Comparison of ENCODE assay signal across 10 cellular contexts in the genomic region with DNA sequence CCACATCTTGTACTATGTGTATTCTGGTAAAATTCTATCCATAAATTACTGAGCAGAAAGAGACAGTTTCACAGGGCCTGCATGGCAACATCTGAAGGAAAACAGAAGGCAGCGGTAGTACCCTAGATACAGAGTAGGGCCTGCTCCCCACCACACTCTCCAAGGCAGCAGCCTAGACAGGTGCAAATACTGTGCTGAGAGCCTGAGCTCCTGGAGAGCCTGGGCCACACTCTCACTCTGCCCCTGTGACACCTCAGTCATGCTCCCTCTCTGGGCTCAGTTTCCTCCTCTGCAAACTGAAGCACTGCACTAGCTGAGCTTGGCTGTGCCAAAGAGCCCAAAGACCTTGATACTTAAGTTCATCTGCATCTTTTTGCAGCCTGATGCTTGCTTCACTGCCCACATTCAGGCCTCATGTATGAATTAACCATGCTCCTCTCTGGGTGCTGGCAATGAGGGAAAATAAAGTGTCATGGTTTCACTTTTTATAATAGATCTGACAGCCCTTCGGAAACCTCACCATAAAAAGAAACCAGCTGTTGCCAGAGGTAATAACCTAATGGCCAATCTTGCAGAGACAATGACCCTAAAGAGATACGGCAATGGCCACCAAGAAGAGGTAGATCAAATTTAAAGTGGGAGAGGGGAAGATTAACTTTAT.
DNase-seq lines count a peak whose midpoint lies in the region; ATAC-seq lines count a peak whose summit lies in the region.
"Had no signal": no experiment of that assay in that cellular context is flagged by ENCODE, and none has a peak within 500 bp of the region (broad histone marks: within the 10 kb centered on the region; RNA-seq: fewer than 3 reads in every experiment).

No MANE protein-coding gene starts in this region.

- no peak for DNase-seq in NCI-H1694 treated with DMSO at 0.1 percent for 48 hours (lab: John Stamatoyannopoulos, UW)
- DNase-seq in NCI-H2029 (lab: John Stamatoyannopoulos, UW) = no peak
- no peak for DNase-seq in retina
- no peak for DNase-seq in stimulated activated naive CD4-positive, alpha-beta T cell (lab: John Stamatoyannopoulos, UW)
- DNase-seq: left cardiac atrium, SHP77 had no signal

- peak; percentile 73 for ATAC-seq in GM18868 (IDR thresholded peaks at IDR 0.05; ENCODE audit: unreplicated experiment)
- peak; percentile 76 for ATAC-seq in GM21515 (IDR thresholded peaks at IDR 0.05; ENCODE audit: unreplicated experiment)
- peak; percentile 46 for ATAC-seq in HG03196 (IDR thresholded peaks at IDR 0.05; ENCODE audit: unreplicated experiment)
- ATAC-seq in esophagus mucosa = peak; percentile 43
- ATAC-seq: left cardiac atrium had no signal
